In the genomic region with DNA sequence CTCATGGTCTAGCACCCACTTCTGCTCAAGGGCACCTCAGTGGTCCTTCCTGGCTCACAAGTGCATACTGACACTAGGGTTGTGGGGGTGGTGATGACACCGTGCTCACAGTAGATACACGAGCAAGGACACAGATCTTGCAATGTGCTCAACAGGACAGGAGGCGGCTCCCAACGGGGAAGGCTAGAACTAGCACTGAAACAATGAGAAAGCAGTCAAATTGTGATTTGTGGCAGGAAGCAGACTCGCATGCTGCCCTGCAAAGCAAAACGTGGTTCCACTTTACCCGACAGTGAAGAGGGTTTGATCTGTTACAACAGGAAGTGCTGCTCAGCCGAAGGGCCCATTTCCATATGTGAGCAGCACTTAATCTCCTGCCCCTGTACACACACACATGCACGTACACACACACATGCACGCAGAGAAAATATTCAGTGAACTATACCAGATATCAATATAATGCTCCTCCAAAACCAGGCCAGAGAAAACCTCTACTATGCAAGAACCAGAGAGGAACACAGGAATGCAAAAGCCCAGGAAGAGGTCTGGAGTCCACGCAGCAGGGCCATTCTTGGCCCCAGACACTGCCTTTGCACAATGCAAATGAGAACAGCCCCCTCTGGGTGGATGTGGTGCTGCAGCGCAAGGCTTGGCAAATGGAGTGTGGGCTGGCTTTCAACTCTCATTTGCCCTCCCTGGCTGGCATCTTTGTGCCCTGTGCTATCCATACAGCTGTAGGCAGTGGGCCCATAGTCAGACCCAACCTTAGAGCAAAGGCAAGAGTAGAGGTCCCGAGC, we compare ENCODE assay signal across 8 cellular contexts. TPM values are rescaled to one million over a fixed set of nuclear protein-coding genes. Genes with fewer than 3 reads are reported as not detected.
DNase-seq lines count a peak whose midpoint lies in the region; ATAC-seq, FAIRE-seq and TF ChIP-seq lines count a peak whose summit lies in the region.

No MANE protein-coding gene starts in this region.

- H3K36me3 ChIP-seq in A673 (ENCODE audit: insufficient read depth, low read length, poor library complexity, severe bottlenecking) (no peaks in the 10 kb centered on the region), bronchial epithelial cell (ENCODE audit: control insufficient read depth, insufficient read depth, low read length) (no peaks in the 10 kb centered on the region), GM23248 (ENCODE audit: low read depth) (no peaks in the 10 kb centered on the region)

- peak; percentile 86 for FAIRE-seq in bronchial epithelial cell (lab: Jason Lieb, UNC)

- 76 to 82% methylated on average over 13 of the region's 13 CpGs for WGBS in GM23248 (ENCODE audit: low coverage in 1 of 2, low lambda C conversion rate in 2 of 2, missing lambda C conversion rate in 2 of 2), 2 experiments

- H3K27ac ChIP-seq in A673 (ENCODE audit: low read depth, low read length, poor library complexity, severe bottlenecking) (peak overlapping the region; percentile 60), GM23248 (no peak overlapping the region)

- H3F3A ChIP-seq in GM23248 (ENCODE audit: insufficient read depth), result no peaks in the 10 kb centered on the region

- TF ChIP-seq CTCF in A673 (conservative IDR thresholded peaks at IDR 0.05; ENCODE audit: low read depth, low read length) (peak; percentile 48), bronchial epithelial cell (IDR thresholded peaks at IDR 0.05; ENCODE audit: insufficient read depth, low read length, severe bottlenecking) (no peak)

- DNase-seq in A673 (ENCODE audit: low spot score), result peak; percentile 96
- peak; percentile 12 for DNase-seq in T follicular helper cell (ENCODE audit: low read depth)
- DNase-seq in bronchial epithelial cell (ENCODE audit: low read depth), result no peak
- peak; percentile 29 for DNase-seq in stimulated activated naive CD8-positive, alpha-beta T cell treated with anti-CD3 and anti-CD28 coated beads, Interleukin-15, Interleukin-2, amounts not matched to agents 100 U/mL and 50 U/mL, for 24 hours
- DNase-seq in GM23248, result no peak
- DNase-seq in SKM-1 treated with dmso at 0.1 percent for 144 hours (lab: John Stamatoyannopoulos, UW; ENCODE audit: unreplicated experiment), result no peak

- H3K27me3 ChIP-seq in A673 (replicated peaks; ENCODE audit: insufficient read depth, low read depth, low read length, poor library complexity), result no peaks in the 10 kb centered on the region
- H3K27me3 ChIP-seq in bronchial epithelial cell (ENCODE audit: control insufficient read depth, insufficient read depth, low read length), result peaks cover 1% of the 10 kb centered on the region
- H3K27me3 ChIP-seq in GM23248 (replicated peaks; ENCODE audit: insufficient read depth), result no peaks in the 10 kb centered on the region

- no TSS peak for BruUV-seq in A673 (replicated peaks; lab: Mats Ljungman, UMichigan)

- no peak overlapping the region for H2AFZ ChIP-seq in GM23248

- no peak overlapping the region for H3K4me2 ChIP-seq in GM23248 (ENCODE audit: unreplicated experiment)

- no peaks in the 10 kb centered on the region for H3K9me2 ChIP-seq in GM23248 (ENCODE audit: insufficient read depth)

- ATAC-seq in GM18907 (IDR thresholded peaks at IDR 0.05; ENCODE audit: unreplicated experiment), result peak; percentile 87
- ATAC-seq in HG03066 (IDR thresholded peaks at IDR 0.05; ENCODE audit: low read depth, unreplicated experiment), result peak; percentile 91
- peak; percentile 76 for ATAC-seq in stimulated activated naive CD8-positive, alpha-beta T cell treated with anti-CD3 and anti-CD28 coated beads, Interleukin-15, Interleukin-2, amounts not matched to agents 100 U/mL and 50 U/mL, for 24 hours

- in situ Hi-C loops in GM23248 (cut with MboI), result no loop called here

- intact Hi-C loops in A673 (cut with micrococcal nuclease; ENCODE audit: unreplicated experiment), result loop anchor here (5.0 kb wide), 1 partner anchor 135 kb away; no protein-coding TSS in a partner anchor

- CTCF ChIA-PET in A673 (lab: Charles Lee), result no interaction called here

- POLR2A ChIA-PET in A673 (lab: Charles Lee; ENCODE audit: low non-redundant PET), result no interaction called here

- H3K9ac ChIP-seq in GM23248, result no peak overlapping the region

- H3K4me1 ChIP-seq in A673 (ENCODE audit: insufficient read depth, low read length, poor library complexity, severe bottlenecking) (peaks cover 31% of the 10 kb centered on the region), GM23248 (ENCODE audit: insufficient read depth) (no peaks in the 10 kb centered on the region)

- H3K9me3 ChIP-seq in A673 (ENCODE audit: low read depth, low read length, poor library complexity, severe bottlenecking) (no peaks in the 10 kb centered on the region), GM23248 (ENCODE audit: low read depth) (no peaks in the 10 kb centered on the region)

- H3K4me3 ChIP-seq in A673 (ENCODE audit: low read depth, low read length, poor library complexity, severe bottlenecking), result no peak overlapping the region
- no peak overlapping the region for H3K4me3 ChIP-seq in bronchial epithelial cell (ENCODE audit: low read depth, low read length)
- no peak overlapping the region for H3K4me3 ChIP-seq in GM23248

- no peaks in the 10 kb centered on the region for H3K79me2 ChIP-seq in GM23248 (ENCODE audit: insufficient read depth)

- no peaks in the 10 kb centered on the region for H4K20me1 ChIP-seq in GM23248 (ENCODE audit: insufficient read depth)

RNA-seq across cellular contexts. Expression of a gene that starts 47.1 kb away (rescaled TPM):
- total RNA-seq in A673 (2021) (0.13 and 0.24 TPM in 2 replicates), bronchial epithelial cell (0.13 and 0.26 TPM in 2 replicates)
- total RNA-seq in GM23248 (2014; rRNA removed; shearing (Covaris generic)), result 0.25 and 0.32 TPM in 2 replicates
- 0.29 and 0.38 TPM in 2 replicates for polyA plus RNA-seq in GM23248 (2016; fragmentation: Nextera tagmentation; extraction: Ambion mirVana)

Comparison
In these comparisons a context has a peak if more than half of its experiments do, and no peak if none do; other contexts are left out.
1. DNase-seq: peak in A673 (single experiment), T follicular helper cell (single experiment) and stimulated activated naive CD8-positive, alpha-beta T cell treated with anti-CD3 and anti-CD28 coated beads, Interleukin-15, Interleukin-2, amounts not matched to agents 100 U/mL and 50 U/mL, for 24 hours (single experiment); none in bronchial epithelial cell (single experiment), GM23248 (single experiment) and SKM-1 treated with dmso at 0.1 percent for 144 hours (single experiment).
2. Peak in every context shown above with its lines, with median percentiles within 50 percentile points of each other: ATAC-seq.